Comparison of ENCODE assay signal across 12 cellular contexts in the genomic region with DNA sequence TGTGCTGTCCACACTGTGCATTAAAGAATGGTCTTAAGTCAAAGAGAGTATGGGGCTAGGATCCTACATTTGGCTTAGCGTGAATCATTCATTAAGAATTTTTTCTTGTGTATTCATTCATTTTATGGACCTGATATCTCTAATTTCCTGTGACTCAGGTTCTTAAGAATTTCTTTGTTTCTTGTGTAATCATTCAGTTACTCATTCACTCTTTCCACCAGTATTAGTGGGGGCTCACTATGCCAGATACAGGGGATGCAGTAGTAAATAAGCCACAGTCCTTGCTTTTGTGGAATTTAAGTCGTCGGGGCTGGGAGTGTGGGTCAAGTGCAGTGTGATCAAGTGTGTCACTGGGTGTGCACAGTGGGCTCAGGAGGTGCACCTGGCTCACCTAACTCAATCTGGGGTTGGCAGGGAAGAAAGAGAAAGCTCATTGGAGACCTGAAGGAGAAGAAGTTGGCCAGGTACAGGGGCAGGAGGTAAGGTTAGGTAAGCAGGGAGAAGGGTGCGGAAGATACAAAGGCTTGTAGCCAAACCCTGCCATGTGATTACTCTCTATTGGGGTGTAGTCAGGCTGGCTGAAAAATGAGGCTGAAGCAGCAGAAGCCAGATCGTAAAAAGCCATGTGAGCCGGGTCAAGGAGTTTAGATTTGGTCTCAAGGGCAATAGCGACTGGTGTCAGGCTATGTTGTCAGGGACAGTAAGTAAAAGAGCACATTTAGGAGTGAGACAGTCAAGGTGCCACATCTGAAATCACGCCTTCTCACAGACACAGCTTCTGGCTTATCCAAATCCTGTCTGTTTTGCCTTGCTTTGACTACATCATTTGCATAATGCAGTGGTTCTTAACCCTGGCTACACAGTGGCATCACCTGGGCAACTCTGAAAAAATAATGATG.
DNase-seq lines count a peak whose midpoint lies in the region; ATAC-seq and TF ChIP-seq lines count a peak whose summit lies in the region.
"Had no signal": no experiment of that assay in that cellular context is flagged by ENCODE, and none has a peak within 500 bp of the region (broad histone marks: within the 10 kb centered on the region; RNA-seq: fewer than 3 reads in every experiment).

No MANE protein-coding gene starts in this region.

- H3K4me1 ChIP-seq in mesenchymal stem cell (ENCODE audit: control insufficient read depth, insufficient read depth, low read depth, low read length) (peaks cover 28% of the 10 kb centered on the region), ovary (ENCODE audit: insufficient read depth) (no peaks in the 10 kb centered on the region)

- peak overlapping the region; percentile 53 for H4K91ac ChIP-seq in mesenchymal stem cell (ENCODE audit: low read length)

- H3K14ac ChIP-seq in mesenchymal stem cell (ENCODE audit: low read length in 2 of 2), result no peak overlapping the region

- peak overlapping the region; percentile 31 to 85 for H3K18ac ChIP-seq in mesenchymal stem cell (ENCODE audit: low read depth in 1 of 2, low read length in 2 of 2)

- no peaks in the 10 kb centered on the region for H3K27me3 ChIP-seq in mesenchymal stem cell (ENCODE audit: control insufficient read depth in 1 of 2, insufficient read depth in 1 of 2, low read length in 2 of 2)
- H3K27me3 ChIP-seq in ovary, result no peaks in the 10 kb centered on the region

- H3K4me3 ChIP-seq in mesenchymal stem cell (ENCODE audit: insufficient read depth in 1 of 2, low read depth in 1 of 2, low read length in 2 of 2), result peak overlapping the region in 1 of 2 experiments; percentile 54
- no peak overlapping the region for H3K4me3 ChIP-seq in ovary

- H2BK120ac ChIP-seq in mesenchymal stem cell (ENCODE audit: low read depth, low read length), result no peak overlapping the region

- H3K79me1 ChIP-seq in mesenchymal stem cell (replicated peaks; ENCODE audit: low read length, poor library complexity, severe bottlenecking), result peaks cover 12% of the 10 kb centered on the region

- no peak for TF ChIP-seq CTCF in ovary (IDR thresholded peaks at IDR 0.05)

- H3K4ac ChIP-seq in mesenchymal stem cell (ENCODE audit: low read depth in 1 of 2, low read length in 2 of 2), result peak overlapping the region in 1 of 2 experiments; percentile 70

- H3K4me2 ChIP-seq in mesenchymal stem cell (ENCODE audit: low read length, poor library complexity, severe bottlenecking), result no peak overlapping the region

- no peak for TF ChIP-seq POLR2A in ovary (IDR thresholded peaks at IDR 0.05)

- peak overlapping the region; percentile 96 for H2AK5ac ChIP-seq in mesenchymal stem cell (ENCODE audit: low read length, severe bottlenecking)

- H3K9ac ChIP-seq in mesenchymal stem cell (ENCODE audit: low read length), result peak overlapping the region; percentile 44

- H3K23ac ChIP-seq in mesenchymal stem cell (ENCODE audit: low read length in 2 of 2), result no peak overlapping the region

- intact Hi-C loops in ovary (cut with DNase I), result no loop called here

- H2BK12ac ChIP-seq in mesenchymal stem cell (ENCODE audit: low read length in 2 of 2), result peak overlapping the region in 1 of 2 experiments; percentile 76

- no peak overlapping the region for H2BK15ac ChIP-seq in mesenchymal stem cell (ENCODE audit: low read depth, poor library complexity, severe bottlenecking)

- peak; percentile 85 for DNase-seq in AG08395 (ENCODE audit: low spot score)
- peak; percentile 81 for DNase-seq in astrocyte of the hippocampus (ENCODE audit: low read depth, low spot score)
- DNase-seq in mesenchymal stem cell, result peak; percentile 89
- DNase-seq in ureter (ENCODE audit: low spot score), result no peak
- no peak for DNase-seq in NOMO-1 (lab: John Stamatoyannopoulos, UW; ENCODE audit: unreplicated experiment in 2 of 2)
- no peak for DNase-seq in G401 (ENCODE audit: low spot score)
- no peak for DNase-seq in ovary
- DNase-seq: activated CD4-positive, alpha-beta T cell treated with anti-CD3 and anti-CD28 coated beads for 1 hour; central memory CD4-positive, alpha-beta T cell; DMS79; NCI-H446 had no signal

- no peaks in the 10 kb centered on the region for H3K36me3 ChIP-seq in mesenchymal stem cell (ENCODE audit: control insufficient read depth in 1 of 2, insufficient read depth in 2 of 2, low read depth in 1 of 2, low read length in 2 of 2)
- no peaks in the 10 kb centered on the region for H3K36me3 ChIP-seq in ovary

- in situ Hi-C loops in G401 (cut with HindIII; ENCODE audit: low sequenced_read_pairs), result no loop called here

- no peak overlapping the region for H2AFZ ChIP-seq in mesenchymal stem cell (ENCODE audit: low read depth, low read length)

- H3K27ac ChIP-seq in mesenchymal stem cell (ENCODE audit: low read length, poor library complexity, severe bottlenecking) (peak overlapping the region; percentile 87), ovary (no peak overlapping the region)

- WGBS in mesenchymal stem cell, result 48% methylated on average over 7 of the region's 8 CpGs
- WGBS in ovary, 3 donors, result 64 to 76% (median 65%) methylated on average over 8 of the region's 8 CpGs

- ATAC-seq in HG03520 (IDR thresholded peaks at IDR 0.05; ENCODE audit: unreplicated experiment), result peak; percentile 57

- H4K8ac ChIP-seq in mesenchymal stem cell (ENCODE audit: low read length), result peak overlapping the region; percentile 79

- no peak for TF ChIP-seq EP300 in ovary (IDR thresholded peaks at IDR 0.05)

- no peaks in the 10 kb centered on the region for H3K9me3 ChIP-seq in mesenchymal stem cell (ENCODE audit: control insufficient read depth, low read length)
- no peaks in the 10 kb centered on the region for H3K9me3 ChIP-seq in ovary

- peak overlapping the region; percentile 95 for H2BK5ac ChIP-seq in mesenchymal stem cell (ENCODE audit: low read depth, low read length, poor library complexity, severe bottlenecking)

Comparison
In these comparisons a context has a peak if more than half of its experiments do, and no peak if none do; other contexts are left out.
1. DNase-seq: peak in AG08395 (single experiment), astrocyte of the hippocampus (single experiment) and mesenchymal stem cell (single experiment); none in ureter (single experiment), NOMO-1 (0 of 2), G401 (single experiment) and ovary (0 of 5).